ENCODE assay signal across 16 cellular contexts in genomic region chr20:5031206-5031557, GRCh38. TPM values are rescaled to one million over a fixed set of nuclear protein-coding genes. Genes with fewer than 3 reads are reported as not detected.
DNase-seq lines count a peak whose midpoint lies in the region; TF ChIP-seq lines count a peak whose summit lies in the region.
"Had no signal": no experiment of that assay in that cellular context is flagged by ENCODE, and none has a peak within 500 bp of the region (broad histone marks: within the 10 kb centered on the region; RNA-seq: fewer than 3 reads in every experiment).

No MANE protein-coding gene starts in this region.

- no peak overlapping the region for H3K4me2 ChIP-seq in hepatocyte
- H3K4me2 ChIP-seq: KMS-11 had no signal

- TF ChIP-seq CTCF in Caco-2 (IDR thresholded peaks at IDR 0.05; ENCODE audit: insufficient read depth in 1 of 2, low read depth in 1 of 2, low read length in 1 of 2, severe bottlenecking in 1 of 2, unreplicated experiment in 1 of 2) = no peak
- no peak for TF ChIP-seq CTCF in hepatocyte (IDR thresholded peaks at IDR 0.05; ENCODE audit: poor library complexity)

- intact Hi-C loops in Caco-2 (cut with micrococcal nuclease; ENCODE audit: unreplicated experiment) (no loop called here), posterior vena cava (cut with DNase I) (no loop called here)

- no peaks in the 10 kb centered on the region for H3K36me3 Mint-ChIP-seq in Caco-2 (ENCODE audit: insufficient read depth, unreplicated experiment)

- H3K9me3 ChIP-seq in Caco-2 (no peaks in the 10 kb centered on the region), hepatocyte (ENCODE audit: low read depth) (no peaks in the 10 kb centered on the region)
- H3K9me3 ChIP-seq: Peyer's patch had no signal

- H2AFZ ChIP-seq in hepatocyte = no peak overlapping the region

- no peaks in the 10 kb centered on the region for H3K9me3 Mint-ChIP-seq in Caco-2 (ENCODE audit: unreplicated experiment)
- H3K9me3 Mint-ChIP-seq: CD4-positive, alpha-beta T cell had no signal

- H3K27me3 Mint-ChIP-seq in Caco-2 (ENCODE audit: insufficient read depth, unreplicated experiment) = no peaks in the 10 kb centered on the region
- H3K27me3 Mint-ChIP-seq: CD4-positive, alpha-beta T cell had no signal

- peak; percentile 38 to 46 for DNase-seq in Caco-2
- DNase-seq in SK-MEL-5 (ENCODE audit: low read depth, low spot score) = peak; percentile 26
- DNase-seq in hepatocyte (ENCODE audit: low spot score) = peak; percentile 17
- peak; percentile 58 for DNase-seq in posterior vena cava (ENCODE audit: low spot score)
- no peak for DNase-seq in GF-D8 (lab: John Stamatoyannopoulos, UW)
- no peak for DNase-seq in C1 segment of cervical spinal cord (lab: John Stamatoyannopoulos, UW)
- DNase-seq in OCI-M1 (lab: John Stamatoyannopoulos, UW) = no peak
- DNase-seq: AML-193; CD4-positive, alpha-beta T cell; DMS53; NCI-H1417; NCI-H187 treated with DMSO at 0.1 percent for 48 hours; NCI-H226; Peyer's patch; T-helper 1 cell had no signal

- H3K4me3 ChIP-seq in Caco-2 (ENCODE audit: low read depth, low read length) (no peak overlapping the region), hepatocyte (no peak overlapping the region)
- H3K4me3 ChIP-seq: Peyer's patch had no signal

- BruUV-seq in Caco-2 (replicated peaks; lab: Mats Ljungman, UMichigan) = no TSS peak

- no peaks in the 10 kb centered on the region for H4K20me1 ChIP-seq in hepatocyte (ENCODE audit: insufficient read depth, poor library complexity, severe bottlenecking)

- H3K27me3 ChIP-seq in Caco-2 (replicated peaks; ENCODE audit: control insufficient read depth, insufficient read depth, low read length) (no peaks in the 10 kb centered on the region), hepatocyte (no peaks in the 10 kb centered on the region)
- H3K27me3 ChIP-seq: Peyer's patch had no signal

- H3K27ac Mint-ChIP-seq in Caco-2 (ENCODE audit: unreplicated experiment) = peak overlapping the region; percentile 13
- H3K27ac Mint-ChIP-seq: CD4-positive, alpha-beta T cell had no signal

- 72% methylated on average over 10 of the region's 10 CpGs for WGBS in hepatocyte (ENCODE audit: low lambda C conversion rate, missing lambda C conversion rate)

- H3K36me3 ChIP-seq in Caco-2 (ENCODE audit: control insufficient read depth, insufficient read depth, low read length) (no peaks in the 10 kb centered on the region), hepatocyte (replicated peaks; ENCODE audit: insufficient read depth, low read depth) (no peaks in the 10 kb centered on the region)
- H3K36me3 ChIP-seq: Peyer's patch had no signal

- CTCF ChIA-PET in Caco-2 (lab: Charles Lee) = no interaction called here

- peak overlapping the region; percentile 3 for H3K4me3 Mint-ChIP-seq in Caco-2 (ENCODE audit: unreplicated experiment)
- H3K4me3 Mint-ChIP-seq: CD4-positive, alpha-beta T cell had no signal

- POLR2A ChIA-PET in Caco-2 (lab: Charles Lee) = no interaction called here

- in situ Hi-C loops in SK-MEL-5 (cut with HindIII; ENCODE audit: low pct_unique_long_range_greater_than_20kb, low sequenced_read_pairs) = no loop called here

- no peaks in the 10 kb centered on the region for H3K9me2 ChIP-seq in hepatocyte (replicated peaks; ENCODE audit: insufficient read depth)

- peaks cover 33% of the 10 kb centered on the region for H3K4me1 ChIP-seq in Caco-2
- no peaks in the 10 kb centered on the region for H3K4me1 ChIP-seq in hepatocyte (ENCODE audit: insufficient read depth)
- H3K4me1 ChIP-seq: Peyer's patch had no signal

- peaks cover 27% of the 10 kb centered on the region for H3K4me1 Mint-ChIP-seq in Caco-2 (ENCODE audit: low read depth, unreplicated experiment)

- H3K27ac ChIP-seq in hepatocyte = no peak overlapping the region
- H3K27ac ChIP-seq: KMS-11, Peyer's patch had no signal

- H3K79me2 ChIP-seq in hepatocyte = no peaks in the 10 kb centered on the region

RNA-seq across cellular contexts. Expression of gene SLC23A2, which starts 29.9 kb away (rescaled TPM):
- 26.4 and 37.3 TPM in 2 replicates for total RNA-seq in Caco-2 (2022)
- 117 and 120 TPM in 2 replicates for total RNA-seq in SK-MEL-5 (2014; rRNA removed; shearing (Covaris generic))
- polyA plus RNA-seq in SK-MEL-5 (2015; cell fraction: cytosol; rRNA removed) = 159 and 217 TPM in 2 replicates
- polyA plus RNA-seq in SK-MEL-5 (2015; cell fraction: nucleus; rRNA removed) = 285 and 322 TPM in 2 replicates
- total RNA-seq in hepatocyte = 11.3 and 13.3 TPM in 2 replicates
- 8.2 and 9.0 TPM in 2 replicates for polyA plus RNA-seq in hepatocyte
- 10 to 100 TPM; 21.4 to 23.2 TPM for total RNA-seq in posterior vena cava

Comparison
In these comparisons a context has a peak if more than half of its experiments do, and no peak if none do; other contexts are left out.
1. DNase-seq: peak in Caco-2 (2 of 2), SK-MEL-5 (single experiment), hepatocyte (single experiment) and posterior vena cava (single experiment); none in GF-D8 (single experiment), C1 segment of cervical spinal cord (0 of 14) and OCI-M1 (single experiment).